ENCODE assay signal across 23 cellular contexts in genomic region chr5:5273976-5274375, GRCh38.
DNase-seq lines count a peak whose midpoint lies in the region; ATAC-seq and TF ChIP-seq lines count a peak whose summit lies in the region.
"Had no signal": no experiment of that assay in that cellular context is flagged by ENCODE, and none has a peak within 500 bp of the region (broad histone marks: within the 10 kb centered on the region; RNA-seq: fewer than 3 reads in every experiment).

No MANE protein-coding gene starts in this region.

- no peaks in the 10 kb centered on the region for H3K79me2 ChIP-seq in neural progenitor cell (ENCODE audit: low read depth)

- POLR2A ChIA-PET in activated CD4-positive, alpha-beta memory T cell treated with anti-CD3 and anti-CD28 coated beads, Interleukin-2, amount 10 ng/mL, durations not matched to agents 7 days and 5 days (lab: Charles Lee): no interaction called here

- no peaks in the 10 kb centered on the region for H3K27me3 ChIP-seq in neural progenitor cell
- H3K27me3 ChIP-seq: BLaER1 treated with 17β-estradiol and CSF1 and Interleukin-3, amounts not matched to agents 10 nM and 100 nM had no signal

- no peak overlapping the region for H3K4me3 ChIP-seq in neural progenitor cell
- H3K4me3 ChIP-seq: A549; BLaER1 treated with 17β-estradiol and CSF1 and Interleukin-3, amounts not matched to agents 10 nM and 100 nM; GM12878 had no signal

- H3K27ac ChIP-seq in neural progenitor cell: no peak overlapping the region
- H3K27ac ChIP-seq: 22Rv1; BLaER1 treated with 17β-estradiol and CSF1 and Interleukin-3, amounts not matched to agents 10 nM and 100 nM; C4-2B had no signal

- H3K27me3 Mint-ChIP-seq in activated CD8-positive, alpha-beta memory T cell treated with anti-CD3 and anti-CD28 coated beads, Interleukin-2, amount 10 ng/mL, durations not matched to agents 7 days and 5 days: no peaks in the 10 kb centered on the region
- H3K27me3 Mint-ChIP-seq in neural progenitor cell (ENCODE audit: insufficient read depth, low read depth): peaks cover 5% of the 10 kb centered on the region
- H3K27me3 Mint-ChIP-seq in activated CD4-positive, alpha-beta memory T cell treated with anti-CD3 and anti-CD28 coated beads, Interleukin-2, amount 10 ng/mL, durations not matched to agents 7 days and 5 days: no peaks in the 10 kb centered on the region
- H3K27me3 Mint-ChIP-seq: B cell had no signal

- no peaks in the 10 kb centered on the region for H3K4me1 Mint-ChIP-seq in activated CD8-positive, alpha-beta memory T cell treated with anti-CD3 and anti-CD28 coated beads, Interleukin-2, amount 10 ng/mL, durations not matched to agents 7 days and 5 days
- peaks cover 50% of the 10 kb centered on the region for H3K4me1 Mint-ChIP-seq in neural progenitor cell
- no peaks in the 10 kb centered on the region for H3K4me1 Mint-ChIP-seq in activated CD4-positive, alpha-beta memory T cell treated with anti-CD3 and anti-CD28 coated beads, Interleukin-2, amount 10 ng/mL, durations not matched to agents 7 days and 5 days
- H3K4me1 Mint-ChIP-seq: B cell had no signal

- no peak overlapping the region for H3K9ac ChIP-seq in neural progenitor cell
- H3K9ac ChIP-seq: BLaER1 treated with 17β-estradiol and CSF1 and Interleukin-3, amounts not matched to agents 10 nM and 100 nM had no signal

- no peaks in the 10 kb centered on the region for H4K20me1 ChIP-seq in neural progenitor cell (ENCODE audit: low read depth)
- H4K20me1 ChIP-seq: BLaER1 treated with 17β-estradiol and CSF1 and Interleukin-3, amounts not matched to agents 10 nM and 100 nM had no signal

- no peak for TF ChIP-seq CTCF in neural progenitor cell (IDR thresholded peaks at IDR 0.05)

- DNase-seq in activated CD8-positive, alpha-beta memory T cell treated with anti-CD3 and anti-CD28 coated beads, Interleukin-2, amount 10 ng/mL, durations not matched to agents 7 days and 5 days: peak; percentile 22
- DNase-seq in activated CD8-positive, alpha-beta memory T cell treated with anti-CD3 and anti-CD28 coated beads, Interleukin-2, amount 50 U/mL, for 4 hours: no peak
- peak; percentile 3 for DNase-seq in mucosa of gallbladder (ENCODE audit: low spot score)
- DNase-seq in neural progenitor cell (ENCODE audit: low spot score): no peak
- DNase-seq in DMS153 (lab: John Stamatoyannopoulos, UW): no peak
- no peak for DNase-seq in activated CD4-positive, alpha-beta memory T cell treated with anti-CD3 and anti-CD28 coated beads, Interleukin-2, amount 10 ng/mL, durations not matched to agents 7 days and 5 days
- DNase-seq: AML-193; Caco-2; Calu3; CD4-positive, alpha-beta T cell; CD8-positive, alpha-beta T cell; DMS53; DMS79; DND-41; EL; GDM1 had no signal

- no peak for ATAC-seq in activated CD8-positive, alpha-beta memory T cell treated with anti-CD3 and anti-CD28 coated beads, Interleukin-2, amount 10 ng/mL, durations not matched to agents 7 days and 5 days
- no peak for ATAC-seq in HG03135 (IDR thresholded peaks at IDR 0.05; ENCODE audit: unreplicated experiment)
- ATAC-seq: A549; CD8-positive, alpha-beta T cell; GM12878 had no signal

- CTCF ChIA-PET in activated CD8-positive, alpha-beta memory T cell treated with anti-CD3 and anti-CD28 coated beads, Interleukin-2, amount 10 ng/mL, durations not matched to agents 7 days and 5 days (lab: Charles Lee): no interaction called here
- CTCF ChIA-PET in activated CD4-positive, alpha-beta memory T cell treated with anti-CD3 and anti-CD28 coated beads, Interleukin-2, amount 10 ng/mL, durations not matched to agents 7 days and 5 days (lab: Charles Lee): no interaction called here

- no peaks in the 10 kb centered on the region for H3K36me3 ChIP-seq in neural progenitor cell
- H3K36me3 ChIP-seq: BLaER1 treated with 17β-estradiol and CSF1 and Interleukin-3, amounts not matched to agents 10 nM and 100 nM had no signal

- H3K9me3 ChIP-seq in neural progenitor cell (ENCODE audit: low read depth): no peaks in the 10 kb centered on the region
- H3K9me3 ChIP-seq: A549; BLaER1 treated with 17β-estradiol and CSF1 and Interleukin-3, amounts not matched to agents 10 nM and 100 nM; Caco-2 had no signal

- no peak overlapping the region for H3K27ac Mint-ChIP-seq in activated CD8-positive, alpha-beta memory T cell treated with anti-CD3 and anti-CD28 coated beads, Interleukin-2, amount 10 ng/mL, durations not matched to agents 7 days and 5 days
- H3K27ac Mint-ChIP-seq in neural progenitor cell: peak overlapping the region; percentile 43
- no peak overlapping the region for H3K27ac Mint-ChIP-seq in activated CD4-positive, alpha-beta memory T cell treated with anti-CD3 and anti-CD28 coated beads, Interleukin-2, amount 10 ng/mL, durations not matched to agents 7 days and 5 days
- H3K27ac Mint-ChIP-seq: B cell; CD4-positive, alpha-beta T cell; CD8-positive, alpha-beta T cell had no signal

- H3F3A ChIP-seq in neural progenitor cell (ENCODE audit: low read depth): peaks cover 9% of the 10 kb centered on the region

- H3K36me3 Mint-ChIP-seq in activated CD8-positive, alpha-beta memory T cell treated with anti-CD3 and anti-CD28 coated beads, Interleukin-2, amount 10 ng/mL, durations not matched to agents 7 days and 5 days: no peaks in the 10 kb centered on the region
- peaks cover 4% of the 10 kb centered on the region for H3K36me3 Mint-ChIP-seq in neural progenitor cell
- H3K36me3 Mint-ChIP-seq in activated CD4-positive, alpha-beta memory T cell treated with anti-CD3 and anti-CD28 coated beads, Interleukin-2, amount 10 ng/mL, durations not matched to agents 7 days and 5 days (ENCODE audit: low read depth): no peaks in the 10 kb centered on the region
- H3K36me3 Mint-ChIP-seq: CD8-positive, alpha-beta T cell had no signal

- H3K4me3 Mint-ChIP-seq in activated CD8-positive, alpha-beta memory T cell treated with anti-CD3 and anti-CD28 coated beads, Interleukin-2, amount 10 ng/mL, durations not matched to agents 7 days and 5 days: no peak overlapping the region
- H3K4me3 Mint-ChIP-seq in neural progenitor cell: no peak overlapping the region
- no peak overlapping the region for H3K4me3 Mint-ChIP-seq in activated CD4-positive, alpha-beta memory T cell treated with anti-CD3 and anti-CD28 coated beads, Interleukin-2, amount 10 ng/mL, durations not matched to agents 7 days and 5 days
- H3K4me3 Mint-ChIP-seq: B cell; CD4-positive, alpha-beta T cell; CD8-positive, alpha-beta T cell had no signal

- H3K4me2 ChIP-seq in neural progenitor cell: no peak overlapping the region
- H3K4me2 ChIP-seq: A549; BLaER1 treated with 17β-estradiol and CSF1 and Interleukin-3, amounts not matched to agents 10 nM and 100 nM had no signal

- H3K4me1 ChIP-seq in neural progenitor cell: peaks cover 17% of the 10 kb centered on the region
- H3K4me1 ChIP-seq: BLaER1 treated with 17β-estradiol and CSF1 and Interleukin-3, amounts not matched to agents 10 nM and 100 nM; Caco-2 had no signal

- no peak overlapping the region for H2AFZ ChIP-seq in neural progenitor cell (replicated peaks)

- H3K9me3 Mint-ChIP-seq in activated CD8-positive, alpha-beta memory T cell treated with anti-CD3 and anti-CD28 coated beads, Interleukin-2, amount 10 ng/mL, durations not matched to agents 7 days and 5 days (ENCODE audit: low read depth): no peaks in the 10 kb centered on the region
- H3K9me3 Mint-ChIP-seq in neural progenitor cell: peaks cover 6% of the 10 kb centered on the region
- no peaks in the 10 kb centered on the region for H3K9me3 Mint-ChIP-seq in activated CD4-positive, alpha-beta memory T cell treated with anti-CD3 and anti-CD28 coated beads, Interleukin-2, amount 10 ng/mL, durations not matched to agents 7 days and 5 days
- H3K9me3 Mint-ChIP-seq: CD4-positive, alpha-beta T cell; CD8-positive, alpha-beta T cell had no signal

Comparison
In these comparisons a context has a peak if more than half of its experiments do, and no peak if none do; other contexts are left out.
1. DNase-seq: peak in activated CD8-positive, alpha-beta memory T cell treated with anti-CD3 and anti-CD28 coated beads, Interleukin-2, amount 10 ng/mL, durations not matched to agents 7 days and 5 days (single experiment) and mucosa of gallbladder (single experiment); none in activated CD8-positive, alpha-beta memory T cell treated with anti-CD3 and anti-CD28 coated beads, Interleukin-2, amount 50 U/mL, for 4 hours (single experiment), neural progenitor cell (single experiment), DMS153 (single experiment) and activated CD4-positive, alpha-beta memory T cell treated with anti-CD3 and anti-CD28 coated beads, Interleukin-2, amount 10 ng/mL, durations not matched to agents 7 days and 5 days (single experiment).